In genomic region chr5:16617272-16617973, GRCh38 we compare ENCODE assay signal across 8 cellular contexts. TPM values are rescaled to one million over a fixed set of nuclear protein-coding genes. Genes with fewer than 3 reads are reported as not detected.
DNase-seq lines count a peak whose midpoint lies in the region; ATAC-seq, FAIRE-seq and TF ChIP-seq lines count a peak whose summit lies in the region.

No MANE protein-coding gene starts in this region.

- H3K9ac ChIP-seq in astrocyte (ENCODE audit: low read length) = peak overlapping the region; percentile 65
- peak overlapping the region in 4 of 5 donors; percentile 53 to 72 (median 62) for H3K9ac ChIP-seq in subcutaneous abdominal adipose tissue (ENCODE audit: low read length in 5 of 5)

- ATAC-seq in GM18907 (IDR thresholded peaks at IDR 0.05; ENCODE audit: unreplicated experiment) = peak; percentile 18
- ATAC-seq in lower lobe of right lung = peak in 1 of 2 donors; percentile 7

- DNase-seq in SHP77 (lab: John Stamatoyannopoulos, UW) (peak; percentile 53), astrocyte (ENCODE audit: low read depth) (no peak), lower lobe of right lung (no peak), SK-N-DZ (ENCODE audit: low spot score) (no peak), UCSD-AML1 (lab: John Stamatoyannopoulos, UW; ENCODE audit: unreplicated experiment) (no peak), hepatic stellate cell (ENCODE audit: low spot score) (no peak)

- TF ChIP-seq CTCF in astrocyte (IDR thresholded peaks at IDR 0.05; ENCODE audit: insufficient read depth, low read depth, low read length) = no peak
- no peak for TF ChIP-seq CTCF in lower lobe of right lung (IDR thresholded peaks at IDR 0.05)

- H3K27me3 Mint-ChIP-seq in astrocyte (ENCODE audit: low read depth, unreplicated experiment) = peaks cover 26% of the 10 kb centered on the region

- H3K36me3 ChIP-seq in astrocyte (ENCODE audit: insufficient read depth, low read length) (no peaks in the 10 kb centered on the region), lower lobe of right lung (no peaks in the 10 kb centered on the region), subcutaneous abdominal adipose tissue (ENCODE audit: control insufficient read depth in 5 of 5, insufficient read depth in 5 of 5, low read length in 5 of 5) (no peaks in the 10 kb centered on the region)

- H3K4me1 Mint-ChIP-seq in astrocyte (ENCODE audit: low read depth, unreplicated experiment) = no peaks in the 10 kb centered on the region

- H3K27me3 ChIP-seq in astrocyte (ENCODE audit: insufficient read depth, low read length) = peaks cover 14% of the 10 kb centered on the region
- no peaks in the 10 kb centered on the region for H3K27me3 ChIP-seq in lower lobe of right lung (ENCODE audit: low read depth)
- no peaks in the 10 kb centered on the region for H3K27me3 ChIP-seq in subcutaneous abdominal adipose tissue (ENCODE audit: control insufficient read depth in 5 of 5, insufficient read depth in 4 of 5, low read length in 5 of 5)

- H2AFZ ChIP-seq in astrocyte (ENCODE audit: low read depth, low read length) = peak overlapping the region; percentile 84

- H3K9me3 ChIP-seq in astrocyte (ENCODE audit: insufficient read depth, low read depth, low read length) (no peaks in the 10 kb centered on the region), lower lobe of right lung (no peaks in the 10 kb centered on the region), subcutaneous abdominal adipose tissue (ENCODE audit: control insufficient read depth in 5 of 5, low read length in 5 of 5) (no peaks in the 10 kb centered on the region)

- no peak overlapping the region for H3K27ac ChIP-seq in astrocyte (ENCODE audit: low read depth, low read length)
- H3K27ac ChIP-seq in lower lobe of right lung = peak overlapping the region; percentile 53
- H3K27ac ChIP-seq in subcutaneous abdominal adipose tissue (ENCODE audit: low read depth, low read length) = no peak overlapping the region

- no peaks in the 10 kb centered on the region for H4K20me1 ChIP-seq in astrocyte (ENCODE audit: insufficient read depth, low read length)

- peak overlapping the region; percentile 88 for H3K4me2 ChIP-seq in astrocyte (ENCODE audit: low read length)

- H3K4me3 Mint-ChIP-seq in astrocyte (ENCODE audit: unreplicated experiment) = no peak overlapping the region

- intact Hi-C loops in lower lobe of right lung (cut with DNase I) = no loop called here

- H3K4me1 ChIP-seq in astrocyte (ENCODE audit: insufficient read depth, low read length) (no peaks in the 10 kb centered on the region), lower lobe of right lung (peaks cover 16% of the 10 kb centered on the region), subcutaneous abdominal adipose tissue (ENCODE audit: control insufficient read depth in 5 of 5, insufficient read depth in 5 of 5, low read length in 5 of 5) (peaks cover 0 to 31% (median 21%) of the 10 kb centered on the region in 5 donors)

- H3K27ac Mint-ChIP-seq in astrocyte (ENCODE audit: unreplicated experiment) = no peak overlapping the region

- H3K9me3 Mint-ChIP-seq in astrocyte (ENCODE audit: unreplicated experiment) = no peaks in the 10 kb centered on the region

- no peaks in the 10 kb centered on the region for H3K36me3 Mint-ChIP-seq in astrocyte (ENCODE audit: low read depth, unreplicated experiment)

- peak overlapping the region; percentile 67 for H3K4me3 ChIP-seq in astrocyte (ENCODE audit: insufficient read depth, low read depth, low read length)
- H3K4me3 ChIP-seq in lower lobe of right lung = peak overlapping the region; percentile 71
- peak overlapping the region; percentile 23 to 85 (median 69) for H3K4me3 ChIP-seq in subcutaneous abdominal adipose tissue (ENCODE audit: low read depth in 1 of 5, low read length in 5 of 5)

- H3K79me2 ChIP-seq in astrocyte (ENCODE audit: insufficient read depth, low read length) = no peaks in the 10 kb centered on the region

- no peak for FAIRE-seq in astrocyte (lab: Jason Lieb, UNC)

RNA-seq across cellular contexts. Expression of gene RETREG1, which starts 0.6 kb away (rescaled TPM):
- total RNA-seq in astrocyte = 0.98 and 1.5 TPM in 2 replicates
- 20.6 TPM for total RNA-seq in lower lobe of right lung
- 0.08 and 0.84 TPM in 2 replicates for polyA plus RNA-seq in SK-N-DZ (2014; cell fraction: cytosol; rRNA removed)
- polyA plus RNA-seq in SK-N-DZ (2014; cell fraction: nucleus; rRNA removed) = 0.11 and 0.39 TPM in 2 replicates

Comparison
In these comparisons a context has a peak if more than half of its experiments do, and no peak if none do; other contexts are left out.
1. DNase-seq: peak in SHP77 (2 of 2); none in astrocyte (single experiment), lower lobe of right lung (single experiment), SK-N-DZ (single experiment), UCSD-AML1 (single experiment) and hepatic stellate cell (single experiment).
2. Peak in every context shown above with its lines, with median percentiles within 50 percentile points of each other: H3K4me3 ChIP-seq.